In genomic region chr4:107755841-107756356, GRCh38 we compare ENCODE assay signal across 18 cellular contexts. TPM values are rescaled to one million over a fixed set of nuclear protein-coding genes. Genes with fewer than 3 reads are reported as not detected.
A peak's percentile ranks its signal among the peaks of the same experiment; 100 is the strongest.
DNase-seq lines count a peak whose midpoint lies in the region; ATAC-seq, FAIRE-seq and TF ChIP-seq lines count a peak whose summit lies in the region.
"Had no signal": no experiment of that assay in that cellular context is flagged by ENCODE, and none has a peak within 500 bp of the region (broad histone marks: within the 10 kb centered on the region; RNA-seq: fewer than 3 reads in every experiment).

No MANE protein-coding gene starts in this region.

- H3K4me1 ChIP-seq in fibroblast of lung (ENCODE audit: control insufficient read depth, extremely low read depth, insufficient read depth, low read length) (no peaks in the 10 kb centered on the region), small intestine (ENCODE audit: control insufficient read depth in 2 of 2, insufficient read depth in 1 of 2, low read depth in 1 of 2, low read length in 1 of 2) (no peaks in the 10 kb centered on the region), prostate gland (replicated peaks) (no peaks in the 10 kb centered on the region)
- H3K4me1 ChIP-seq: BLaER1 had no signal

- H3K9me3 ChIP-seq in fibroblast of lung (ENCODE audit: control insufficient read depth, insufficient read depth, low read depth, low read length) (no peaks in the 10 kb centered on the region), small intestine (ENCODE audit: control insufficient read depth, low read depth) (no peaks in the 10 kb centered on the region), prostate gland (no peaks in the 10 kb centered on the region)
- H3K9me3 ChIP-seq: esophagus muscularis mucosa, left lung, MG63, SK-N-SH had no signal

- no peak overlapping the region for H3K9ac ChIP-seq in fibroblast of lung (ENCODE audit: insufficient read depth, low read length)
- H3K9ac ChIP-seq: BLaER1, SK-N-SH had no signal

- peak; percentile 13 for DNase-seq in NAMALWA (ENCODE audit: low spot score)
- DNase-seq in fibroblast of lung (ENCODE audit: low read depth in 2 of 2) = peak; percentile 18 to 39
- DNase-seq in small intestine = peak; percentile 20
- DNase-seq in prostate gland (ENCODE audit: low spot score) = no peak
- DNase-seq: activated naive CD8-positive, alpha-beta T cell treated with anti-CD3 and anti-CD28 coated beads, Interleukin-2, amount 10 ng/mL, durations not matched to agents 7 days and 5 days; left lung; MG63; NCI-H187 treated with DMSO at 0.1 percent for 48 hours; NCI-H510A; SK-N-SH; T1000 had no signal

- no peak overlapping the region for H2AFZ ChIP-seq in fibroblast of lung (ENCODE audit: low read length)

- no peak for FAIRE-seq in small intestine (lab: Jason Lieb, UNC)
- FAIRE-seq: HTR-8/SVneo had no signal

- H3K27me3 ChIP-seq in fibroblast of lung (ENCODE audit: control insufficient read depth, insufficient read depth, low read length) (no peaks in the 10 kb centered on the region), small intestine (ENCODE audit: control insufficient read depth in 2 of 2, insufficient read depth in 2 of 2, low read length in 2 of 2) (no peaks in the 10 kb centered on the region), prostate gland (replicated peaks; ENCODE audit: insufficient read depth) (no peaks in the 10 kb centered on the region)
- H3K27me3 ChIP-seq: BLaER1, esophagus muscularis mucosa, left lung, MG63 had no signal

- 24 to 37% (median 33%) methylated on average over 4 of the region's 4 CpGs for WGBS in small intestine, 3 donors
- WGBS in prostate gland = 70% methylated on average over 4 of the region's 4 CpGs

- no peaks in the 10 kb centered on the region for H3K79me2 ChIP-seq in fibroblast of lung (ENCODE audit: control insufficient read depth, insufficient read depth, low read length)

- intact Hi-C loops in prostate gland (cut with DNase I) = loop anchor here (2.0 kb wide), 1 partner anchor 157 kb away; no protein-coding TSS in a partner anchor

- ATAC-seq in GM18867 (IDR thresholded peaks at IDR 0.05; ENCODE audit: unreplicated experiment) (peak; percentile 39), HG02642 (IDR thresholded peaks at IDR 0.05; ENCODE audit: poor library complexity, unreplicated experiment) (no peak), HG03159 (IDR thresholded peaks at IDR 0.05; ENCODE audit: unreplicated experiment) (no peak), GM21515 (IDR thresholded peaks at IDR 0.05; ENCODE audit: unreplicated experiment) (no peak)
- ATAC-seq: left lung had no signal

- TF ChIP-seq CTCF in fibroblast of lung (conservative IDR thresholded peaks at IDR 0.05 in 1 of 2, IDR thresholded peaks at IDR 0.05 in 1 of 2; ENCODE audit: low read depth in 1 of 2, low read length in 2 of 2) = no peak
- TF ChIP-seq CTCF in prostate gland (IDR thresholded peaks at IDR 0.05) = no peak

- H3K4me3 ChIP-seq in fibroblast of lung (replicated peaks in 1 of 4; ENCODE audit: control extremely low read depth in 1 of 4, insufficient read depth in 1 of 4, low read depth in 3 of 4, low read length in 4 of 4) (no peak overlapping the region), small intestine (ENCODE audit: low read depth in 1 of 2, low read length in 2 of 2) (no peak overlapping the region), prostate gland (no peak overlapping the region)
- H3K4me3 ChIP-seq: BLaER1, esophagus muscularis mucosa, left lung, MG63 had no signal

- H4K20me1 ChIP-seq in fibroblast of lung (ENCODE audit: control insufficient read depth, extremely low read depth, insufficient read depth, low read length) = no peaks in the 10 kb centered on the region
- H4K20me1 ChIP-seq: BLaER1 had no signal

- no peak overlapping the region for H3K4me2 ChIP-seq in fibroblast of lung (ENCODE audit: extremely low read depth, insufficient read depth, low read length)
- H3K4me2 ChIP-seq: BLaER1, SK-N-SH had no signal

- H3K36me3 ChIP-seq in fibroblast of lung (ENCODE audit: control insufficient read depth, insufficient read depth, low read length) = no peaks in the 10 kb centered on the region
- H3K36me3 ChIP-seq in small intestine (ENCODE audit: control insufficient read depth in 2 of 2, insufficient read depth in 2 of 2, low read length in 2 of 2) = no peaks in the 10 kb centered on the region
- H3K36me3 ChIP-seq in prostate gland = no peaks in the 10 kb centered on the region
- H3K36me3 ChIP-seq: BLaER1, esophagus muscularis mucosa, left lung, MG63 had no signal

- TF ChIP-seq POLR2A in prostate gland (IDR thresholded peaks at IDR 0.05) = no peak

- H3K27ac ChIP-seq in fibroblast of lung (ENCODE audit: insufficient read depth, low read length) = no peak overlapping the region
- H3K27ac ChIP-seq in small intestine (ENCODE audit: low read depth in 1 of 2, low read length in 1 of 2) = peak overlapping the region in 1 of 2 donors; percentile 12
- H3K27ac ChIP-seq in prostate gland = no peak overlapping the region
- H3K27ac ChIP-seq: BLaER1, esophagus muscularis mucosa, left lung had no signal

RNA-seq across cellular contexts. Expression of gene PAPSS1, which starts 35.9 kb away (rescaled TPM):
- total RNA-seq in fibroblast of lung (44.9 and 59.9 TPM in 2 replicates), prostate gland (10 to 100 TPM; 38.3 to 74.6 TPM)
- polyA plus RNA-seq in fibroblast of lung (70.3 and 93.6 TPM in 2 replicates), small intestine (10 to 100 TPM; 15.4 to 25.9 (median 17.7) TPM)
- polyA plus RNA-seq in fibroblast of lung (2012) = 40.1 and 56.1 TPM in 2 replicates
- 34.7 and 36.5 TPM in 2 replicates for polyA minus RNA-seq in fibroblast of lung (ENCODE audit: low replicate concordance)
